21 cellular contexts compared by ENCODE assay signal in genomic region chr18:21457179-21457535, GRCh38.
DNase-seq lines count a peak whose midpoint lies in the region; ATAC-seq and TF ChIP-seq lines count a peak whose summit lies in the region.
"Had no signal": no experiment of that assay in that cellular context is flagged by ENCODE, and none has a peak within 500 bp of the region (broad histone marks: within the 10 kb centered on the region; RNA-seq: fewer than 3 reads in every experiment).

No MANE protein-coding gene starts in this region.

- no peak for ATAC-seq in left ventricle myocardium superior
- ATAC-seq in psoas muscle = no peak
- ATAC-seq in HG03196 (IDR thresholded peaks at IDR 0.05; ENCODE audit: unreplicated experiment) = no peak
- ATAC-seq: HepG2, K562 had no signal

- H3K27ac ChIP-seq in left ventricle myocardium inferior (replicated peaks) = peak overlapping the region; percentile 89
- H3K27ac ChIP-seq in fibroblast of lung (ENCODE audit: insufficient read depth, low read length) = no peak overlapping the region
- peak overlapping the region; percentile 85 for H3K27ac ChIP-seq in psoas muscle
- H3K27ac ChIP-seq: 22Rv1 had no signal

- peaks cover 58% of the 10 kb centered on the region for H3K4me1 ChIP-seq in left ventricle myocardium inferior
- H3K4me1 ChIP-seq in fibroblast of lung (ENCODE audit: control insufficient read depth, extremely low read depth, insufficient read depth, low read length) = no peaks in the 10 kb centered on the region
- H3K4me1 ChIP-seq in psoas muscle = peaks cover 49% of the 10 kb centered on the region
- H3K4me1 ChIP-seq: BE2C had no signal

- no peaks in the 10 kb centered on the region for H4K20me1 ChIP-seq in fibroblast of lung (ENCODE audit: control insufficient read depth, extremely low read depth, insufficient read depth, low read length)

- TF ChIP-seq CTCF in left ventricle myocardium inferior (IDR thresholded peaks at IDR 0.05; ENCODE audit: borderline replicate concordance) (no peak), fibroblast of lung (conservative IDR thresholded peaks at IDR 0.05 in 1 of 2, IDR thresholded peaks at IDR 0.05 in 1 of 2; ENCODE audit: low read depth in 1 of 2, low read length in 2 of 2) (no peak), psoas muscle (IDR thresholded peaks at IDR 0.05) (no peak)

- H3K27me3 ChIP-seq in left ventricle myocardium inferior (ENCODE audit: low read depth) = no peaks in the 10 kb centered on the region
- peaks cover 2% of the 10 kb centered on the region for H3K27me3 ChIP-seq in fibroblast of lung (ENCODE audit: control insufficient read depth, insufficient read depth, low read length)
- H3K27me3 ChIP-seq in psoas muscle (ENCODE audit: insufficient read depth in 3 of 3, low read length in 2 of 3) = no peaks in the 10 kb centered on the region
- H3K27me3 ChIP-seq: BE2C had no signal

- H2AFZ ChIP-seq in fibroblast of lung (ENCODE audit: low read length) = no peak overlapping the region

- intact Hi-C loops in left ventricle myocardium inferior (cut with micrococcal nuclease) = no loop called here
- intact Hi-C loops in left ventricle myocardium superior (cut with micrococcal nuclease) = no loop called here
- intact Hi-C loops in psoas muscle (cut with DNase I) = loop anchor here in 1 of 2 donors (10.0 kb wide), 1 partner anchor 368 kb away; no protein-coding TSS in a partner anchor

- no peak overlapping the region for H3K4me2 ChIP-seq in fibroblast of lung (ENCODE audit: extremely low read depth, insufficient read depth, low read length)

- no peaks in the 10 kb centered on the region for H3K9me3 ChIP-seq in left ventricle myocardium inferior (replicated peaks)
- no peaks in the 10 kb centered on the region for H3K9me3 ChIP-seq in fibroblast of lung (ENCODE audit: control insufficient read depth, insufficient read depth, low read depth, low read length)
- H3K9me3 ChIP-seq in psoas muscle = no peaks in the 10 kb centered on the region
- H3K9me3 ChIP-seq: BE2C had no signal

- H3K9ac ChIP-seq in fibroblast of lung (ENCODE audit: insufficient read depth, low read length) = no peak overlapping the region

- H3K4me3 ChIP-seq in left ventricle myocardium inferior (no peak overlapping the region), fibroblast of lung (replicated peaks in 1 of 4; ENCODE audit: control extremely low read depth in 1 of 4, insufficient read depth in 1 of 4, low read depth in 3 of 4, low read length in 4 of 4) (no peak overlapping the region), psoas muscle (no peak overlapping the region)
- H3K4me3 ChIP-seq: K562 had no signal

- H3K36me3 ChIP-seq in left ventricle myocardium inferior (no peaks in the 10 kb centered on the region), fibroblast of lung (ENCODE audit: control insufficient read depth, insufficient read depth, low read length) (no peaks in the 10 kb centered on the region), psoas muscle (ENCODE audit: insufficient read depth in 1 of 2, low read depth in 1 of 2) (no peaks in the 10 kb centered on the region)
- H3K36me3 ChIP-seq: BE2C had no signal

- no peaks in the 10 kb centered on the region for H3K79me2 ChIP-seq in fibroblast of lung (ENCODE audit: control insufficient read depth, insufficient read depth, low read length)

- DNase-seq in left ventricle myocardium inferior = no peak
- DNase-seq in left ventricle myocardium superior = no peak
- DNase-seq in fibroblast of lung (ENCODE audit: low read depth in 2 of 2) = peak; percentile 9 to 19
- DNase-seq in psoas muscle = no peak
- no peak for DNase-seq in NCI-H1436 treated with DMSO at 0.1 percent for 48 hours (lab: John Stamatoyannopoulos, UW)
- no peak for DNase-seq in MV-4-11 (lab: John Stamatoyannopoulos, UW)
- DNase-seq: BE2C; CD8-positive, alpha-beta memory T cell; DMS 273 treated with DMSO at 0.1 percent for 48 hours; DMS79; GF-D8; Kasumi-1; NCI-H1105; NCI-H1930; NCI-H2107; NCI-H524; NCI-H748 treated with DMSO at 0.1 percent for 48 hours had no signal

Comparison
In these comparisons a context has a peak if more than half of its experiments do, and no peak if none do; other contexts are left out.
1. DNase-seq: peak in fibroblast of lung (2 of 2); none in left ventricle myocardium inferior (single experiment), left ventricle myocardium superior (single experiment), psoas muscle (0 of 2), NCI-H1436 treated with DMSO at 0.1 percent for 48 hours (single experiment) and MV-4-11 (single experiment).